Comparison of ENCODE assay signal across 8 cellular contexts in genomic region chr4:112145326-112145819, GRCh38. TPM values are rescaled to one million over a fixed set of nuclear protein-coding genes. Genes with fewer than 3 reads are reported as not detected.
DNase-seq lines count a peak whose midpoint lies in the region; ATAC-seq, FAIRE-seq and TF ChIP-seq lines count a peak whose summit lies in the region.

FAM241A (plus strand) TSS chr4:112145454; CDS start chr4:112145581, 127 bp downstream.

- H2AK5ac ChIP-seq in H1 (ENCODE audit: low read depth, low read length), result no peak within 1 kb of the TSS

- no peak within 1 kb of the TSS; the same call in 1 of the 2 replicates for H2BK20ac ChIP-seq in H1 (ENCODE audit: low read length)

- TF ChIP-seq RAD21 in H1 (IDR thresholded peaks at IDR 0.05 in 1 of 2, conservative IDR thresholded peaks at IDR 0.05 in 1 of 2; ENCODE audit: low read depth in 2 of 2, low read length in 2 of 2), result 0 out of 4 replicates have a peak, but pooled peaks of 1 of the 2 experiments have one; percentile 3

- 4% methylated on average over 9 of the region's 74 CpGs; no CpG with 5 or more reads in 1 of the 2 experiments for WGBS in H1 (ENCODE audit: extremely low coverage in 1 of 2, insufficient coverage in 1 of 2, insufficient read length in 1 of 2, insufficient replicate concordance in 2 of 2, low coverage in 1 of 2, low lambda C conversion rate in 2 of 2, missing lambda C conversion rate in 1 of 2), 2 experiments
- 0 to 1% methylated on average over 47 to 66 of the region's 74 CpGs for WGBS in mesodermal cell (ENCODE audit: insufficient coverage in 2 of 2), 2 experiments

- H2BK5ac ChIP-seq in H1 (ENCODE audit: low read depth, low read length), result no peak within 1 kb of the TSS

- H3K36me3 ChIP-seq in H1 (ENCODE audit: control insufficient read depth in 2 of 4, insufficient read depth in 4 of 4, low read length in 3 of 4) (no peaks in the 10 kb centered on the region), mesodermal cell (ENCODE audit: control insufficient read depth, insufficient read depth, low read length) (no peaks in the 10 kb centered on the region)

- H4K20me1 ChIP-seq in H1 (replicated peaks in 1 of 2; ENCODE audit: control insufficient read depth in 1 of 2, insufficient read depth in 2 of 2, low read length in 2 of 2), result peaks cover 0 to 1% of the 10 kb centered on the region in 2 experiments

- peaks cover 0 to 8% (median under 1%) of the 10 kb centered on the region in 4 experiments; a peak in 4 of 7 replicates for H3K27me3 ChIP-seq in H1 (replicated peaks in 1 of 4; ENCODE audit: control insufficient read depth in 3 of 4, extremely low read depth in 1 of 4, insufficient read depth in 3 of 4, low read length in 3 of 4)

- TF ChIP-seq POLR2A in GM18951 (IDR thresholded peaks at IDR 0.05; ENCODE audit: extremely low read depth, insufficient read depth, insufficient read length) (peak; percentile 94), H1 (IDR thresholded peaks at IDR 0.05; ENCODE audit: control extremely low read depth in 1 of 2, low read depth in 2 of 2, low read length in 2 of 2) (no peak)

- H3K56ac ChIP-seq in H1 (replicated peaks; ENCODE audit: insufficient read length, low read depth, low read length), result peak within 1 kb of the TSS; percentile 16

- H2BK120ac ChIP-seq in H1 (replicated peaks; ENCODE audit: low read depth, low read length), result no peak within 1 kb of the TSS

- DNase-seq in Ammon's horn (ENCODE audit: low spot score), result peak; percentile 91
- peak; percentile 86 for DNase-seq in NCI-H82 (lab: John Stamatoyannopoulos, UW)
- DNase-seq in activated CD8-positive, alpha-beta memory T cell treated with anti-CD3 and anti-CD28 coated beads for 4 hours (ENCODE audit: low read depth in 2 of 2), result peak; percentile 82 to 85
- peak in 1 of 2 experiments; percentile 94 for DNase-seq in H1 (ENCODE audit: low read depth in 1 of 2, low spot score in 2 of 2)
- peak; percentile 83 to 85 for DNase-seq in stimulated activated CD8-positive, alpha-beta memory T cell treated with anti-CD3 and anti-CD28 coated beads, Interleukin-15, amount 100 ng/mL, for 48 hours (ENCODE audit: low read depth in 2 of 2)

- H3K4me3 ChIP-seq in H1 (ENCODE audit: extremely low read depth in 1 of 4, insufficient read depth in 2 of 4, low read depth in 3 of 4, low read length in 4 of 4), result peak within 1 kb of the TSS; percentile 46 to 91 (median 75)
- H3K4me3 ChIP-seq in mesodermal cell (ENCODE audit: extremely low read depth, insufficient read depth, low read length, poor library complexity, severe bottlenecking), result peak within 1 kb of the TSS; percentile 64

- no peak within 1 kb of the TSS for H3K18ac ChIP-seq in H1 (ENCODE audit: extremely low read depth, low read length)

- H3K23me2 ChIP-seq in H1 (ENCODE audit: low read depth, low read length), result peaks cover 7% of the 10 kb centered on the region

- no peaks in the 10 kb centered on the region for H3K79me2 ChIP-seq in H1 (ENCODE audit: control insufficient read depth in 1 of 2, insufficient read depth in 2 of 2, low read length in 2 of 2)

- H3K4ac ChIP-seq in H1 (replicated peaks; ENCODE audit: insufficient read length, low read depth, low read length), result no peak within 1 kb of the TSS

- H4K5ac ChIP-seq in H1 (ENCODE audit: insufficient read length, low read depth, low read length), result no peak within 1 kb of the TSS

- H3K9me3 ChIP-seq in H1 (ENCODE audit: insufficient read depth in 2 of 2, low read depth in 1 of 2, low read length in 1 of 2), result no peaks in the 10 kb centered on the region
- no peaks in the 10 kb centered on the region for H3K9me3 ChIP-seq in mesodermal cell (ENCODE audit: control insufficient read depth, low read length)

- no peak for TF ChIP-seq CTCF in H1 (IDR thresholded peaks at IDR 0.05; ENCODE audit: control extremely low read depth in 1 of 3, insufficient read depth in 1 of 3, low read depth in 1 of 3, low read length in 3 of 3)

- H3K14ac ChIP-seq in H1 (ENCODE audit: insufficient read length), result no peak within 1 kb of the TSS

- peaks cover 0 to 3% (median 0%) of the 10 kb centered on the region in 4 experiments; a peak in 1 of 7 replicates for H3K4me1 ChIP-seq in H1 (replicated peaks in 1 of 4; ENCODE audit: control insufficient read depth in 3 of 4, insufficient read depth in 4 of 4, low read length in 3 of 4)
- no peaks in the 10 kb centered on the region for H3K4me1 ChIP-seq in mesodermal cell (ENCODE audit: control insufficient read depth, insufficient read depth, low read length, poor library complexity, severe bottlenecking)

- ATAC-seq in HG03159 (IDR thresholded peaks at IDR 0.05; ENCODE audit: unreplicated experiment), result peak; percentile 88

- 0 out of 2 replicates have a peak within 1 kb of the TSS, but pooled peaks have one; percentile 85 for H2BK15ac ChIP-seq in H1 (ENCODE audit: low read length)

- peak within 1 kb of the TSS in 2 of 4 experiments; percentile 21 to 43; a peak in 1 of 7 replicates for H3K9ac ChIP-seq in H1 (replicated peaks in 1 of 4; ENCODE audit: extremely low read depth in 1 of 4, low read depth in 3 of 4, low read length in 3 of 4)

- H3K23ac ChIP-seq in H1 (ENCODE audit: insufficient read length), result no peak within 1 kb of the TSS

- H3K27ac ChIP-seq in H1 (ENCODE audit: low read depth, low read length) (no peak within 1 kb of the TSS), mesodermal cell (ENCODE audit: low read depth, low read length, severe bottlenecking) (no peak within 1 kb of the TSS)

- peak within 1 kb of the TSS; percentile 85 for H4K91ac ChIP-seq in H1 (replicated peaks; ENCODE audit: insufficient read length, low read length)

- no peak for TF ChIP-seq EP300 in H1 (IDR thresholded peaks at IDR 0.05; ENCODE audit: borderline replicate concordance in 1 of 2, low read depth in 2 of 2, low read length in 2 of 2)

- H4K8ac ChIP-seq in H1 (ENCODE audit: extremely low read depth, insufficient read depth, low read length), result peak within 1 kb of the TSS; percentile 71; the same call in 1 of the 2 replicates

- in situ Hi-C loops in GM18951 (cut with MboI; ENCODE audit: low sequenced_read_pairs, unreplicated experiment), result no loop called here

- H2AFZ ChIP-seq in H1 (ENCODE audit: low read length), result peak within 1 kb of the TSS; percentile 99

- no peaks in the 10 kb centered on the region for H3K79me1 ChIP-seq in H1 (ENCODE audit: low read depth, low read length)

- peak within 1 kb of the TSS; percentile 67 to 95 for H3K4me2 ChIP-seq in H1 (ENCODE audit: insufficient read depth in 1 of 2, low read depth in 2 of 2, low read length in 2 of 2)

- 0 out of 2 replicates have a peak within 1 kb of the TSS, but pooled peaks have one; percentile 43 for H2BK12ac ChIP-seq in H1 (ENCODE audit: low read depth, low read length)

- CTCF ChIA-PET in H1 (lab: Charles Lee; ENCODE audit: partially characterized antibody), result interaction anchor here (0.9 to 1.3 kb wide), 2 partner anchors 23 to 102 kb away, joined by 3 to 4 read pairs; no protein-coding TSS in a partner anchor

- POLR2A ChIA-PET in H1 (lab: Charles Lee; ENCODE audit: partially characterized antibody), result no interaction called here

- no peak for FAIRE-seq in H1 (lab: Jason Lieb, UNC)

TF ChIP-seq in H1, 55 proteins besides CTCF, POLR2A, EP300 and RAD21:
- TF ChIP-seq POLR2AphosphoS5 (IDR thresholded peaks at IDR 0.05; ENCODE audit: low read depth, low read length), result no peak
- TF ChIP-seq TAF7 (optimal IDR thresholded peaks at IDR 0.05; ENCODE audit: borderline replicate concordance, low read depth, low read length), result no peak
- no peak for TF ChIP-seq RXRA (IDR thresholded peaks at IDR 0.05; ENCODE audit: insufficient read depth, low read depth, low read length)
- TF ChIP-seq SUZ12 (IDR thresholded peaks at IDR 0.05; ENCODE audit: low read length), result no peak
- peak; percentile 79 for TF ChIP-seq ASH2L (IDR thresholded peaks at IDR 0.05; ENCODE audit: low read length)
- 0 out of 4 replicates have a peak, but pooled peaks of 1 of the 2 experiments have one; percentile 43 for TF ChIP-seq HDAC2 (IDR thresholded peaks at IDR 0.05; ENCODE audit: borderline replicate concordance in 1 of 2, low read depth in 2 of 2, low read length in 2 of 2)
- TF ChIP-seq KDM4A (IDR thresholded peaks at IDR 0.05; ENCODE audit: low read depth, low read length, severe bottlenecking), result peak; percentile 82
- 0 out of 2 replicates have a peak, but pooled peaks have one; percentile 14 for TF ChIP-seq PHF8 (conservative IDR thresholded peaks at IDR 0.05; ENCODE audit: low read depth, low read length)
- peak; percentile 49 to 84; a peak in 2 of 4 replicates for TF ChIP-seq SIN3A (conservative IDR thresholded peaks at IDR 0.05 in 1 of 2, IDR thresholded peaks at IDR 0.05 in 1 of 2; ENCODE audit: low read depth in 1 of 2, low read length in 2 of 2)
- TF ChIP-seq SAP30 (IDR thresholded peaks at IDR 0.05; ENCODE audit: insufficient read depth, insufficient replicate concordance, low read length), result no peak

RNA-seq across cellular contexts. Expression of gene FAM241A, which starts in this region (rescaled TPM):
- total RNA-seq in H1 (2021; fragmentation: NEBNext Ultra II Directional; extraction: Animal tissue kit (Norgen Biotek cat#: 25700)), result 0.63 and 0.73 TPM in 2 replicates
- polyA plus RNA-seq in H1 (2011; rRNA removed), result 0.13 and 0.20 TPM in 2 replicates
- 0.23 TPM for polyA plus RNA-seq in H1 (2011; cell fraction: cytosol; rRNA removed)
- 0.11 TPM for polyA plus RNA-seq in H1 (2011; cell fraction: nucleus; rRNA removed)
- polyA plus RNA-seq in H1 (2012, experiment 1 of 2), result 0.20 to 0.37 TPM (median 0.30 TPM) in 4 replicates
- polyA plus RNA-seq in H1 (2012, experiment 2 of 2), result 0.08 TPM
- polyA plus RNA-seq in H1 (2013, experiment 1 of 2), result 0.39 TPM
- polyA plus RNA-seq in H1 (2013, experiment 2 of 2), result 0.40 TPM
- polyA minus RNA-seq in H1 (2011; rRNA and poly(A)+ RNA removed), result 0.32 and 0.41 TPM in 2 replicates
- polyA minus RNA-seq in H1 (2011; cell fraction: cytosol; rRNA and poly(A)+ RNA removed), result 0.29 TPM
- 1.2 TPM for polyA minus RNA-seq in H1 (2011; cell fraction: nucleus; rRNA and poly(A)+ RNA removed)
- polyA plus RNA-seq in mesodermal cell (2013, experiment 1 of 2), result 1.6 TPM
- 2.0 TPM for polyA plus RNA-seq in mesodermal cell (2013, experiment 2 of 2)
